ENCODE assay signal across 23 cellular contexts in genomic region chr13:46561691-46562090, GRCh38. TPM values are rescaled to one million over a fixed set of nuclear protein-coding genes. Genes with fewer than 3 reads are reported as not detected.
DNase-seq lines count a peak whose midpoint lies in the region; ATAC-seq, FAIRE-seq and TF ChIP-seq lines count a peak whose summit lies in the region.
"Had no signal": no experiment of that assay in that cellular context is flagged by ENCODE, and none has a peak within 500 bp of the region (broad histone marks: within the 10 kb centered on the region; RNA-seq: fewer than 3 reads in every experiment).

No MANE protein-coding gene starts in this region.

- H3K36me3 ChIP-seq in brain microvascular endothelial cell (replicated peaks) (no peaks in the 10 kb centered on the region), keratinocyte (ENCODE audit: control insufficient read depth in 2 of 2, extremely low read depth in 1 of 2, insufficient read depth in 2 of 2, low read length in 2 of 2) (peaks cover 0 to 4% of the 10 kb centered on the region in 2 experiments)

- dilution Hi-C loops in keratinocyte (cut with MboI; ENCODE audit: extremely low pct_ligation_motif_present, low sequenced_read_pairs), result no loop called here

- H3K4me3 ChIP-seq in brain microvascular endothelial cell (ENCODE audit: low read depth, low read length) (no peak overlapping the region), keratinocyte (ENCODE audit: control insufficient read depth in 2 of 3, extremely low read depth in 1 of 3, insufficient read depth in 2 of 3, low read depth in 1 of 3, low read length in 3 of 3) (no peak overlapping the region)
- H3K4me3 ChIP-seq: K562 had no signal

- peaks cover 94% of the 10 kb centered on the region for H3K79me2 ChIP-seq in keratinocyte (ENCODE audit: control insufficient read depth, insufficient read depth, low read length)

- no peak overlapping the region for H3K27ac ChIP-seq in brain microvascular endothelial cell
- no peak overlapping the region for H3K27ac ChIP-seq in keratinocyte (ENCODE audit: control insufficient read depth, insufficient read depth, low read length)

- H3K27me3 Mint-ChIP-seq in type B pancreatic cell, result no peaks in the 10 kb centered on the region

- no peaks in the 10 kb centered on the region for H3K9me3 Mint-ChIP-seq in type B pancreatic cell
- H3K9me3 Mint-ChIP-seq: CD8-positive, alpha-beta T cell; H9; HFFc6 had no signal

- H3K27ac Mint-ChIP-seq in type B pancreatic cell, result no peak overlapping the region
- H3K27ac Mint-ChIP-seq: CD8-positive, alpha-beta T cell; H9; HFFc6 had no signal

- no peak overlapping the region for H3K9ac ChIP-seq in keratinocyte (ENCODE audit: control insufficient read depth, extremely low read depth, insufficient read depth, low read length)

- H2AFZ ChIP-seq in keratinocyte (ENCODE audit: control insufficient read depth, low read length), result no peak overlapping the region

- H3K4me3 Mint-ChIP-seq in type B pancreatic cell, result no peak overlapping the region
- H3K4me3 Mint-ChIP-seq: CD8-positive, alpha-beta T cell; H9; HFFc6 had no signal

- H3K4me1 ChIP-seq in keratinocyte (ENCODE audit: control insufficient read depth, extremely low read depth, insufficient read depth, low read length), result peaks cover 24% of the 10 kb centered on the region

- peak; percentile 66 for FAIRE-seq in keratinocyte (lab: Jason Lieb, UNC)
- FAIRE-seq: K562 had no signal

- H4K20me1 ChIP-seq in keratinocyte (ENCODE audit: control insufficient read depth, extremely low read depth, insufficient read depth, low read length), result peaks cover 31% of the 10 kb centered on the region

- no peaks in the 10 kb centered on the region for H3K9me3 ChIP-seq in keratinocyte (ENCODE audit: control insufficient read depth, low read depth, low read length)

- no peak for ATAC-seq in HG02973 (IDR thresholded peaks at IDR 0.05; ENCODE audit: unreplicated experiment)
- ATAC-seq: CD8-positive, alpha-beta T cell; K562; Panc1; SK-N-SH treated with all-trans-retinoic acid at 6 μM for 48 hours had no signal

- H3K36me3 Mint-ChIP-seq in type B pancreatic cell, result no peaks in the 10 kb centered on the region
- H3K36me3 Mint-ChIP-seq: CD8-positive, alpha-beta T cell had no signal

- peaks cover 17% of the 10 kb centered on the region for H3K4me1 Mint-ChIP-seq in type B pancreatic cell (ENCODE audit: unreplicated experiment)

- in situ Hi-C loops in brain microvascular endothelial cell (cut with HindIII; ENCODE audit: low pct_ligation_motif_present, low sequenced_read_pairs), result no loop called here

- TF ChIP-seq CTCF in brain microvascular endothelial cell (IDR thresholded peaks at IDR 0.05; ENCODE audit: low read depth, low read length, missing control alignments) (no peak), keratinocyte (optimal IDR thresholded peaks at IDR 0.05 in 1 of 3, IDR thresholded peaks at IDR 0.05 in 1 of 3, conservative IDR thresholded peaks at IDR 0.05 in 1 of 3; ENCODE audit: extremely low read depth in 1 of 3, insufficient read depth in 2 of 3, low read length in 3 of 3) (no peak), type B pancreatic cell (conservative IDR thresholded peaks at IDR 0.05) (no peak)

- H3K27me3 ChIP-seq in brain microvascular endothelial cell (replicated peaks) (no peaks in the 10 kb centered on the region), keratinocyte (ENCODE audit: control insufficient read depth, extremely low read depth, insufficient read depth, low read length) (no peaks in the 10 kb centered on the region)

- DNase-seq in EL (peak; percentile 36), brain microvascular endothelial cell (peak; percentile 33), keratinocyte (ENCODE audit: low read depth, low spot score) (no peak), type B pancreatic cell (ENCODE audit: extremely low spot score, unreplicated experiment) (no peak), CD1c-positive myeloid dendritic cell (ENCODE audit: extremely low spot score) (no peak)
- DNase-seq in activated CD4-positive, alpha-beta T cell treated with anti-CD3 and anti-CD28 coated beads for 4 hours, result no peak
- DNase-seq: Calu3; CD8-positive, alpha-beta T cell; GF-D8; H9; HFFc6; MM.1S; NCI-H1092; NCI-H1436; NCI-H187 treated with DMSO at 0.1 percent for 48 hours; NCI-H2107; NCI-H510A; NCI-H748 treated with DMSO at 0.1 percent for 48 hours; SIG-M5 had no signal

- H3K4me2 ChIP-seq in keratinocyte (ENCODE audit: control insufficient read depth, extremely low read depth, insufficient read depth, low read depth, low read length), result no peak overlapping the region

- H3K9me1 ChIP-seq in keratinocyte (ENCODE audit: control insufficient read depth, extremely low read depth, insufficient read depth, low read length), result peaks cover 2% of the 10 kb centered on the region

RNA-seq across cellular contexts. Expression of gene LRCH1, which starts 8.7 kb away (rescaled TPM):
- 9.6 to 16.2 TPM (median 11.1 TPM) in 3 replicates for polyA plus RNA-seq in keratinocyte
- 15.5 TPM for polyA plus RNA-seq in keratinocyte (2011; ENCODE audit: low read depth)
- polyA plus RNA-seq in keratinocyte (2011; cell fraction: cytosol; rRNA removed), result 8.0 and 11.4 TPM in 2 replicates
- polyA plus RNA-seq in keratinocyte (2011; cell fraction: nucleus; rRNA removed), result 13.5 and 16.0 TPM in 2 replicates
- 8.5 and 8.9 TPM in 2 replicates for polyA plus RNA-seq in keratinocyte (2012; ENCODE audit: low replicate concordance)
- polyA minus RNA-seq in keratinocyte, result 9.3 to 24.7 TPM (median 12.1 TPM) in 3 replicates
- 9.8 TPM for polyA minus RNA-seq in keratinocyte (2011; cell fraction: cytosol; rRNA and poly(A)+ RNA removed)
- 19.8 and 36.8 TPM in 2 replicates for polyA minus RNA-seq in keratinocyte (2011; cell fraction: nucleus; rRNA and poly(A)+ RNA removed)
- 17.4 and 23.0 TPM in 2 replicates for total RNA-seq in type B pancreatic cell (ENCODE audit: low replicate concordance)

Comparison
In these comparisons a context has a peak if more than half of its experiments do, and no peak if none do; other contexts are left out.
1. DNase-seq: peak in EL (single experiment) and brain microvascular endothelial cell (single experiment); none in keratinocyte (single experiment), activated CD4-positive, alpha-beta T cell treated with anti-CD3 and anti-CD28 coated beads for 4 hours (0 of 2), type B pancreatic cell (single experiment) and CD1c-positive myeloid dendritic cell (single experiment).